In the genomic region with DNA sequence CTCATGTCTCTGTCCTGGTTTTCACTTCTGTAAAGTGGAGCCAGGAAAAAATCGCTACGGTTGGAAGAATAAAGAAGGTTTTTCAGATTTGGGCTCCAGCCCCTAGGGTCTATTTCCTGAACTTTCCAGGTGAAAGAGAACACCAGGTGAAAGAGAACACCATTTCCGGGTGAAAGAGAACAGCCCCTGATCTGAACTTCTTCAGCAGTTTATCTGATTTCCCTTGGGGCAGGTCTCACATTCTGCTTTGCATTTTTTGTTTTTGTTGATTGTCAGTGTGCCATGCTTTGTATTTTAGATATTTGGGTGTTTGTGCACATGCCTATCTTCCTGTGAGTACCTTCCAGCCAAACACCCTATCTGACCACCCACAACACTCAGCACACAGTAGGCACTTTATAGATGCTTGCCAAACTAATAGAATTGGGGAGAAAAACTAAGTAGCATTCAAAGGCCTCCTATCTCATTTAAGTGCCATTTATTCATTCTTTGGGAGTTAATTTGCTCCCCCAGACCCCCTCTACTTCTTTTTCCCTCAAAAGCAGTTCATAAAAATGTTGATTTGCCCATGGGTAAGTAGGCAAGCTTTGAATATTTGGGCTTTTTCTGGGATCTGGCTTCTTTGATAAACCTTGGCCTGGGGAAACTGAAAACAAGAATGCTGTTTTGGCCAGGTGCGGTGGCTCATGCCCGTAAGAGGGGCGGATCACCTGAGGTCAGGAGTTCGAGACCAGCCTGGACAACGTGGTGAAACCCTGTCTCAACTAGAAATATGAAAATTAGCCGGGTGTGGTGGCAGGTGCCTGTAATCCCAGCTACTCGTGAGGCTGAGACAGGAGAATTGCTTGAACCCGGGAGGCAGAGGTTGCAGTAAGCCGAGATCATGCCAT, we compare ENCODE assay signal across 12 cellular contexts. TPM values are rescaled to one million over a fixed set of nuclear protein-coding genes. Genes with fewer than 3 reads are reported as not detected.
DNase-seq lines count a peak whose midpoint lies in the region; ATAC-seq, FAIRE-seq and TF ChIP-seq lines count a peak whose summit lies in the region.
"Had no signal": no experiment of that assay in that cellular context is flagged by ENCODE, and none has a peak within 500 bp of the region (broad histone marks: within the 10 kb centered on the region; RNA-seq: fewer than 3 reads in every experiment).

No MANE protein-coding gene starts in this region.

- TF ChIP-seq CTCF in GM23338 (conservative IDR thresholded peaks at IDR 0.05; ENCODE audit: low read depth in 2 of 2) (no peak), hepatocyte (IDR thresholded peaks at IDR 0.05; ENCODE audit: poor library complexity) (no peak), smooth muscle cell (IDR thresholded peaks at IDR 0.05; ENCODE audit: borderline replicate concordance, insufficient read depth, poor library complexity, severe bottlenecking) (no peak), D721Med (IDR thresholded peaks at IDR 0.05; ENCODE audit: insufficient read depth, missing control alignments) (no peak)

- peak overlapping the region; percentile 74 for H3K9ac ChIP-seq in SK-N-MC (ENCODE audit: insufficient read length)
- H3K9ac ChIP-seq in smooth muscle cell (ENCODE audit: low read depth), result peak overlapping the region; percentile 84

- H3K4me3 ChIP-seq in GM23338 (peak overlapping the region; percentile 94), SK-N-MC (peak overlapping the region; percentile 95), hepatocyte (no peak overlapping the region), smooth muscle cell (peak overlapping the region; percentile 68)

- H3K36me3 Mint-ChIP-seq in GM23338 (ENCODE audit: low read depth), result no peaks in the 10 kb centered on the region

- H3F3A ChIP-seq in GM23338 (replicated peaks; ENCODE audit: low read depth) (peaks cover 16% of the 10 kb centered on the region), smooth muscle cell (ENCODE audit: low read depth) (peaks cover 43% of the 10 kb centered on the region)

- H3K36me3 ChIP-seq in GM23338 (ENCODE audit: insufficient read depth) (no peaks in the 10 kb centered on the region), SK-N-MC (ENCODE audit: insufficient read depth, low read length) (no peaks in the 10 kb centered on the region), hepatocyte (replicated peaks; ENCODE audit: insufficient read depth, low read depth) (no peaks in the 10 kb centered on the region), smooth muscle cell (ENCODE audit: low read depth) (no peaks in the 10 kb centered on the region)

- H3K27me3 Mint-ChIP-seq in GM23338 (ENCODE audit: insufficient read depth, low read depth, poor library complexity), result peaks cover 40% of the 10 kb centered on the region

- no peak overlapping the region for H3K27ac Mint-ChIP-seq in GM23338
- H3K27ac Mint-ChIP-seq: activated naive CD8-positive, alpha-beta T cell had no signal

- H2AFZ ChIP-seq in GM23338 (peak overlapping the region; percentile 99; the same call in 1 of the 2 replicates), hepatocyte (peak overlapping the region; percentile 12), smooth muscle cell (ENCODE audit: low read depth) (no peak overlapping the region)

- H3K4me3 Mint-ChIP-seq in GM23338, result peak overlapping the region; percentile 87; the same call in 2 of the 3 replicates

- 74% methylated on average over 12 of the region's 12 CpGs for WGBS in hepatocyte (ENCODE audit: low lambda C conversion rate, missing lambda C conversion rate)
- 71% methylated on average over 12 of the region's 12 CpGs for WGBS in smooth muscle cell (ENCODE audit: low lambda C conversion rate)

- H3K4me2 ChIP-seq in GM23338 (peak overlapping the region; percentile 99), hepatocyte (peak overlapping the region; percentile 95), smooth muscle cell (peak overlapping the region; percentile 97)

- no peaks in the 10 kb centered on the region for H3K9me2 ChIP-seq in GM23338 (ENCODE audit: insufficient read depth)
- H3K9me2 ChIP-seq in hepatocyte (replicated peaks; ENCODE audit: insufficient read depth), result no peaks in the 10 kb centered on the region

- H3K79me2 ChIP-seq in GM23338 (replicated peaks; ENCODE audit: insufficient read depth) (no peaks in the 10 kb centered on the region), hepatocyte (peaks cover 5% of the 10 kb centered on the region), smooth muscle cell (ENCODE audit: low read depth) (peaks cover 61% of the 10 kb centered on the region)

- DNase-seq in GM23338 (ENCODE audit: low spot score), result no peak
- DNase-seq in SK-N-MC (ENCODE audit: low read depth, low spot score), result no peak
- DNase-seq in hepatocyte (ENCODE audit: low spot score), result no peak
- no peak for DNase-seq in smooth muscle cell (lab: John Stamatoyannopoulos, UW; ENCODE audit: unreplicated experiment)
- no peak for DNase-seq in D721Med (ENCODE audit: insufficient read length, low spot score)
- no peak for DNase-seq in NCI-H1694 treated with DMSO at 0.1 percent for 48 hours (lab: John Stamatoyannopoulos, UW)
- DNase-seq: foreskin keratinocyte, KG1 had no signal

- H3K27me3 ChIP-seq in GM23338 (ENCODE audit: insufficient read depth), result peaks cover 65% of the 10 kb centered on the region
- H3K27me3 ChIP-seq in hepatocyte, result peaks cover 37% of the 10 kb centered on the region
- no peaks in the 10 kb centered on the region for H3K27me3 ChIP-seq in smooth muscle cell (ENCODE audit: low read depth)

- H3K4me1 ChIP-seq in GM23338 (ENCODE audit: insufficient read depth) (peaks cover 22% of the 10 kb centered on the region), hepatocyte (ENCODE audit: insufficient read depth) (peaks cover 11% of the 10 kb centered on the region), smooth muscle cell (ENCODE audit: low read depth) (peaks cover 51% of the 10 kb centered on the region)

- no peak overlapping the region for H3K27ac ChIP-seq in GM23338 (ENCODE audit: low read depth)
- peak overlapping the region; percentile 93 for H3K27ac ChIP-seq in SK-N-MC
- peak overlapping the region; percentile 64 for H3K27ac ChIP-seq in hepatocyte
- peak overlapping the region; percentile 94 for H3K27ac ChIP-seq in smooth muscle cell (ENCODE audit: low read depth)
- H3K27ac ChIP-seq: foreskin keratinocyte, VCaP had no signal

- ATAC-seq in GM23338, result no peak
- ATAC-seq in HG03196 (IDR thresholded peaks at IDR 0.05; ENCODE audit: unreplicated experiment), result no peak
- ATAC-seq in HG03520 (IDR thresholded peaks at IDR 0.05; ENCODE audit: unreplicated experiment), result no peak
- ATAC-seq: foreskin keratinocyte had no signal

- peaks cover 28% of the 10 kb centered on the region for H3K4me1 Mint-ChIP-seq in GM23338

- no peak for FAIRE-seq in D721Med (lab: Jason Lieb, UNC)

- H3K9me3 Mint-ChIP-seq in GM23338, result no peaks in the 10 kb centered on the region

- H4K20me1 ChIP-seq in GM23338 (replicated peaks; ENCODE audit: insufficient read depth), result no peaks in the 10 kb centered on the region
- H4K20me1 ChIP-seq in hepatocyte (ENCODE audit: insufficient read depth, poor library complexity, severe bottlenecking), result no peaks in the 10 kb centered on the region
- peaks cover 15% of the 10 kb centered on the region for H4K20me1 ChIP-seq in smooth muscle cell (ENCODE audit: low read depth)

- H3K9me3 ChIP-seq in SK-N-MC (ENCODE audit: low read depth, low read length), result no peaks in the 10 kb centered on the region
- H3K9me3 ChIP-seq in hepatocyte (ENCODE audit: low read depth), result no peaks in the 10 kb centered on the region
- H3K9me3 ChIP-seq in smooth muscle cell (replicated peaks; ENCODE audit: low read depth), result no peaks in the 10 kb centered on the region

TF ChIP-seq in GM23338, 12 proteins besides CTCF, POLR2A, EP300 and RAD21 (continues in another document):
- no peak for TF ChIP-seq JUNB (IDR thresholded peaks at IDR 0.05; ENCODE audit: unreplicated experiment)

RNA-seq across cellular contexts. Expression of a gene that starts 2.2 kb away (rescaled TPM):
- total RNA-seq in GM23338 (2014; rRNA removed; shearing (Covaris generic)), result 37.2 and 37.4 TPM in 2 replicates
- polyA plus RNA-seq in GM23338 (2016; fragmentation: Nextera tagmentation; extraction: Ambion mirVana) (22.6 and 22.7 TPM in 2 replicates), hepatocyte (18.3 and 18.8 TPM in 2 replicates), smooth muscle cell (65.2 and 71.1 TPM in 2 replicates)
- total RNA-seq in hepatocyte (15.0 and 15.2 TPM in 2 replicates), smooth muscle cell (52.3 and 60.1 TPM in 2 replicates)

RNA-seq across cellular contexts. Expression of a gene that starts 34.2 kb away (rescaled TPM):
- 24.1 and 29.9 TPM in 2 replicates for total RNA-seq in GM23338 (2014; rRNA removed; shearing (Covaris generic))
- polyA plus RNA-seq in GM23338 (2016; fragmentation: Nextera tagmentation; extraction: Ambion mirVana) (5.8 and 6.2 TPM in 2 replicates), hepatocyte (47.6 and 50.9 TPM in 2 replicates), smooth muscle cell (202 and 215 TPM in 2 replicates)
- total RNA-seq in hepatocyte (76.0 and 101 TPM in 2 replicates), smooth muscle cell (317 and 345 TPM in 2 replicates)
